In the genomic region with DNA sequence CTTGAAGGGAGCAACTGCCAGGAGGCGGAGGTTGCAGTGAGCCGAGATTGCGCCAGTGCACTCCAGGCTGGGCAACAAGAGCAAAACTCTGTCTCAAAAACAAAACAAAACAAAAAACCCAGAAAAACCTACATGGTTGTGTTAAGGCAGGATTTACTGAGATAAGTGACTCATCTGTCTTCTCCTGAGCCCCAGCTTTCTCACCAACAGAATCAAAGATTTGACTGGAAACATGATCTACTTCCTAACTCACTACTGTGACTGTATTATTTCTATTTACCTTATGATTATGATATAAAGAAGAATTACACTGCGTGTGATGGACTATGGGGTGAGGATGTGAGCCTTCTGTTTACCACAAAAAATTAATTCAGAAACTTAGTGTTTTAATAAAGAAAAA, we compare ENCODE assay signal across 21 cellular contexts. TPM values are rescaled to one million over a fixed set of nuclear protein-coding genes. Genes with fewer than 3 reads are reported as not detected.
DNase-seq lines count a peak whose midpoint lies in the region; ATAC-seq, FAIRE-seq and TF ChIP-seq lines count a peak whose summit lies in the region.
"Had no signal": no experiment of that assay in that cellular context is flagged by ENCODE, and none has a peak within 500 bp of the region (broad histone marks: within the 10 kb centered on the region; RNA-seq: fewer than 3 reads in every experiment).

No MANE protein-coding gene starts in this region.

- H2AK5ac ChIP-seq in IMR-90 (ENCODE audit: low read depth, low read length): no peak overlapping the region

- TF ChIP-seq CTCF in IMR-90 (conservative IDR thresholded peaks at IDR 0.05; ENCODE audit: low read depth, low read length) (no peak), bronchial epithelial cell (IDR thresholded peaks at IDR 0.05; ENCODE audit: insufficient read depth, low read length, severe bottlenecking) (no peak), right lobe of liver (IDR thresholded peaks at IDR 0.05) (no peak)

- no peak overlapping the region for H3K4ac ChIP-seq in IMR-90 (ENCODE audit: low read depth, low read length)

- CTCF ChIA-PET in IMR-90 (lab: Yijun Ruan, JAX): no interaction called here
- CTCF ChIA-PET in HEK293T (lab: Yijun Ruan, JAX): no interaction called here

- dilution Hi-C loops in IMR-90 (cut with HindIII; ENCODE audit: low sequenced_read_pairs, unreplicated experiment): no loop called here

- H3K27me3 ChIP-seq in IMR-90 (ENCODE audit: control insufficient read depth, insufficient read depth, low read length): no peaks in the 10 kb centered on the region
- no peaks in the 10 kb centered on the region for H3K27me3 ChIP-seq in bronchial epithelial cell (ENCODE audit: control insufficient read depth, insufficient read depth, low read length)
- no peaks in the 10 kb centered on the region for H3K27me3 ChIP-seq in right lobe of liver
- H3K27me3 ChIP-seq: BLaER1 treated with 17β-estradiol and CSF1 and Interleukin-3, amounts not matched to agents 10 nM and 100 nM had no signal

- H3K9me1 ChIP-seq in IMR-90 (ENCODE audit: insufficient read depth, low read length): no peaks in the 10 kb centered on the region; the same call in 1 of the 2 replicates

- no peak for TF ChIP-seq RAD21 in IMR-90 (IDR thresholded peaks at IDR 0.05; ENCODE audit: low read length)

- peaks cover 13% of the 10 kb centered on the region; the same call in 1 of the 2 replicates for H4K20me1 ChIP-seq in IMR-90 (ENCODE audit: insufficient read depth, low read length)

- no peak overlapping the region for H2AK9ac ChIP-seq in IMR-90 (replicated peaks; ENCODE audit: low read depth, low read length, poor library complexity)

- no peak for FAIRE-seq in bronchial epithelial cell (lab: Jason Lieb, UNC)
- FAIRE-seq: GM12891, GM18507 had no signal

- ATAC-seq in IMR-90 (ENCODE audit: low read depth) (peak; percentile 83), right lobe of liver (no peak)
- ATAC-seq: Panc1, Right ventricle myocardium inferior had no signal

- H2BK5ac ChIP-seq in IMR-90 (ENCODE audit: low read depth, low read length, poor library complexity, severe bottlenecking): no peak overlapping the region

- H3K79me1 ChIP-seq in IMR-90 (ENCODE audit: low read depth in 1 of 2, low read length in 2 of 2): peaks cover 13 to 29% of the 10 kb centered on the region in 2 experiments

- no peak overlapping the region for H3K9ac ChIP-seq in IMR-90 (ENCODE audit: low read depth, low read length)
- H3K9ac ChIP-seq: BLaER1 treated with 17β-estradiol and CSF1 and Interleukin-3, amounts not matched to agents 10 nM and 100 nM had no signal

- H3K4me2 ChIP-seq in IMR-90 (ENCODE audit: low read depth, low read length): no peak overlapping the region
- H3K4me2 ChIP-seq: BLaER1 treated with 17β-estradiol and CSF1 and Interleukin-3, amounts not matched to agents 10 nM and 100 nM had no signal

- POLR2A ChIA-PET in IMR-90 (lab: Charles Lee; ENCODE audit: unreplicated experiment) (interaction anchor here (0.6 kb wide), 1 partner anchor 1440 kb away, joined by 3 read pairs; no protein-coding TSS in a partner anchor), HEK293T (lab: Yijun Ruan, JAX) (no interaction called here)

- intact Hi-C loops in IMR-90 (cut with micrococcal nuclease): no loop called here
- intact Hi-C loops in right lobe of liver (cut with DNase I): no loop called here

- H3K9me3 ChIP-seq in IMR-90 (ENCODE audit: control insufficient read depth, insufficient read depth, low read length) (no peaks in the 10 kb centered on the region), right lobe of liver (no peaks in the 10 kb centered on the region)
- H3K9me3 ChIP-seq: BLaER1 treated with 17β-estradiol and CSF1 and Interleukin-3, amounts not matched to agents 10 nM and 100 nM had no signal

- BruUV-seq in IMR-90 (replicated peaks; lab: Mats Ljungman, UMichigan): no TSS peak

- H3K36me3 ChIP-seq in IMR-90 (ENCODE audit: control insufficient read depth, insufficient read depth, low read length): peaks cover 4% of the 10 kb centered on the region; the same call in 1 of the 2 replicates
- peaks cover 1% of the 10 kb centered on the region for H3K36me3 ChIP-seq in bronchial epithelial cell (ENCODE audit: control insufficient read depth, insufficient read depth, low read length)
- H3K36me3 ChIP-seq in right lobe of liver: peaks cover 0 to 5% (median 0%) of the 10 kb centered on the region in 4 donors

- peaks cover 1% of the 10 kb centered on the region; the same call in 1 of the 2 replicates for H3K4me1 ChIP-seq in IMR-90 (ENCODE audit: control insufficient read depth, insufficient read depth, low read length)
- H3K4me1 ChIP-seq in right lobe of liver: peaks cover 0 to 11% (median 0%) of the 10 kb centered on the region in 4 donors

- H4K91ac ChIP-seq in IMR-90 (ENCODE audit: insufficient read depth, low read depth, low read length): no peak overlapping the region

- H3K27ac ChIP-seq in IMR-90 (ENCODE audit: insufficient read depth, low read length) (no peak overlapping the region), right lobe of liver (no peak overlapping the region)
- H3K27ac ChIP-seq: BLaER1 treated with 17β-estradiol and CSF1 and Interleukin-3, amounts not matched to agents 10 nM and 100 nM had no signal

- H2BK120ac ChIP-seq in IMR-90 (ENCODE audit: low read depth, low read length): no peak overlapping the region

- H3K14ac ChIP-seq in IMR-90 (replicated peaks; ENCODE audit: low read depth, low read length): no peak overlapping the region

- H3K4me3 ChIP-seq in IMR-90 (ENCODE audit: insufficient read depth, low read depth, low read length) (no peak overlapping the region), bronchial epithelial cell (ENCODE audit: low read depth, low read length) (no peak overlapping the region), right lobe of liver (no peak overlapping the region)
- H3K4me3 ChIP-seq: BLaER1 treated with 17β-estradiol and CSF1 and Interleukin-3, amounts not matched to agents 10 nM and 100 nM had no signal

- H4K5ac ChIP-seq in IMR-90 (ENCODE audit: low read depth, low read length): no peak overlapping the region

- in situ Hi-C loops in IMR-90 (cut with MboI; ENCODE audit: low sequenced_read_pairs): no loop called here

- H4K8ac ChIP-seq in IMR-90 (ENCODE audit: low read depth in 2 of 2, low read length in 2 of 2): no peak overlapping the region

- DNase-seq in AG08396 (ENCODE audit: low spot score) (peak; percentile 15), IMR-90 (peak; percentile 78), bronchial epithelial cell (ENCODE audit: low read depth) (peak; percentile 53), iris pigment epithelial cell (ENCODE audit: low read depth) (peak; percentile 93), HEK293T (ENCODE audit: extremely low spot score) (no peak), right lobe of liver (no peak), dedifferentiated amniotic fluid mesenchymal stem cell (ENCODE audit: extremely low spot score) (no peak)
- no peak for DNase-seq in stimulated activated CD4-positive, alpha-beta T cell treated with anti-CD3 and anti-CD28 coated beads, Interleukin-15, amount 100 ng/mL, for 24 hours
- DNase-seq: DND-41, GF-D8, Kasumi-1, NCI-H1105 treated with DMSO at 0.1 percent for 48 hours, NCI-H1694 treated with DMSO at 0.1 percent for 48 hours, NCI-H2107, NCI-H226, NCI-H524 treated with DMSO at 0.1 percent for 48 hours had no signal

- H3K18ac ChIP-seq in IMR-90 (ENCODE audit: low read depth, low read length): no peak overlapping the region

- H3K23ac ChIP-seq in IMR-90 (ENCODE audit: low read depth, low read length): no peak overlapping the region

- no CpG with 5 or more reads among the region's 4 CpGs for WGBS in IMR-90 (ENCODE audit: extremely low coverage in 2 of 2, insufficient read length in 1 of 2), 2 experiments
- WGBS in right lobe of liver (ENCODE audit: insufficient coverage, low coverage, low lambda C conversion rate, missing lambda C conversion rate): 91% methylated on average over 4 of the region's 4 CpGs

- no peak overlapping the region for H2BK15ac ChIP-seq in IMR-90 (ENCODE audit: low read depth, low read length)

- no peak overlapping the region for H3K56ac ChIP-seq in IMR-90 (ENCODE audit: extremely low read depth, insufficient read depth, low read length)

- TF ChIP-seq POLR2A in IMR-90 (IDR thresholded peaks at IDR 0.05; ENCODE audit: low read depth, low read length): no peak
- no peak for TF ChIP-seq POLR2A in right lobe of liver (IDR thresholded peaks at IDR 0.05)

- no peak overlapping the region for H2BK20ac ChIP-seq in IMR-90 (ENCODE audit: low read depth, low read length)

- no peak overlapping the region for H2AFZ ChIP-seq in IMR-90 (replicated peaks; ENCODE audit: low read length, poor library complexity)

TF ChIP-seq in HEK293T, 16 proteins besides CTCF, POLR2A, EP300 and RAD21 (continues in another document):
- no peak for TF ChIP-seq ELF4 (IDR thresholded peaks at IDR 0.05)

RNA-seq across cellular contexts. Expression of a gene that starts 21.8 kb away (rescaled TPM):
- total RNA-seq in IMR-90 (2012; rRNA removed) (27.2 and 29.4 TPM in 2 replicates), bronchial epithelial cell (15.5 and 15.8 TPM in 2 replicates), right lobe of liver (1 to 10 TPM; 4.6 to 8.3 (median 5.8) TPM)
- polyA plus RNA-seq in IMR-90 (2012; rRNA removed): 17.9 and 20.0 TPM in 2 replicates
- polyA plus RNA-seq in IMR-90 (2012; cell fraction: cytosol; rRNA removed): 3.7 and 6.5 TPM in 2 replicates
- polyA plus RNA-seq in IMR-90 (2012; cell fraction: nucleus; rRNA removed; ENCODE audit: low replicate concordance): 1.5 and 12.2 TPM in 2 replicates

RNA-seq across cellular contexts. Expression of a gene that starts 21.9 kb away (rescaled TPM):
- 30.6 and 31.4 TPM in 2 replicates for total RNA-seq in IMR-90 (2012; rRNA removed)
- 20.2 and 22.1 TPM in 2 replicates for polyA plus RNA-seq in IMR-90 (2012; rRNA removed)
- 9.8 and 12.6 TPM in 2 replicates for polyA plus RNA-seq in IMR-90 (2012; cell fraction: cytosol; rRNA removed)
- 46.8 and 55.0 TPM in 2 replicates for polyA plus RNA-seq in IMR-90 (2012; cell fraction: nucleus; rRNA removed; ENCODE audit: low replicate concordance)
- total RNA-seq in bronchial epithelial cell: 23.6 and 47.9 TPM in 2 replicates
- total RNA-seq in right lobe of liver: 10 to 100 TPM; 12.8 to 18.5 (median 14.2) TPM

RNA-seq across cellular contexts. Expression of a gene that starts 35.3 kb away (rescaled TPM):
- total RNA-seq in IMR-90 (2012; rRNA removed) (105 and 108 TPM in 2 replicates), bronchial epithelial cell (61.3 and 71.3 TPM in 2 replicates), right lobe of liver (100 to 1,000 TPM in 5 of 6 experiments, 10 to 100 TPM in 1; 95.0 to 150 (median 122) TPM)
- polyA plus RNA-seq in IMR-90 (2012; rRNA removed): 126 and 131 TPM in 2 replicates
- polyA plus RNA-seq in IMR-90 (2012; cell fraction: cytosol; rRNA removed): 88.5 and 95.3 TPM in 2 replicates
- 126 and 190 TPM in 2 replicates for polyA plus RNA-seq in IMR-90 (2012; cell fraction: nucleus; rRNA removed; ENCODE audit: low replicate concordance)

RNA-seq across cellular contexts. Expression of a gene that starts 35.6 kb away (rescaled TPM):
- total RNA-seq in IMR-90 (2012; rRNA removed): 15.1 and 15.3 TPM in 2 replicates
- polyA plus RNA-seq in IMR-90 (2012; rRNA removed): 28.3 and 28.8 TPM in 2 replicates
- polyA plus RNA-seq in IMR-90 (2012; cell fraction: cytosol; rRNA removed): 15.9 and 25.4 TPM in 2 replicates
- 49.6 and 75.7 TPM in 2 replicates for polyA plus RNA-seq in IMR-90 (2012; cell fraction: nucleus; rRNA removed; ENCODE audit: low replicate concordance)
- 16.0 and 16.8 TPM in 2 replicates for total RNA-seq in bronchial epithelial cell
- 10 to 100 TPM; 18.6 to 50.2 (median 39.8) TPM for total RNA-seq in right lobe of liver

RNA-seq across cellular contexts. Expression of a gene that starts 49.5 kb away (rescaled TPM):
- total RNA-seq in IMR-90 (2012; rRNA removed) (3.0 and 3.6 TPM in 2 replicates), bronchial epithelial cell (2.1 and 3.3 TPM in 2 replicates), right lobe of liver (10 to 100 TPM in 2 of 6 experiments, 1 to 10 TPM in 4; 8.0 to 12.1 (median 9.7) TPM)
- polyA plus RNA-seq in IMR-90 (2012; rRNA removed): 6.4 and 7.4 TPM in 2 replicates
- polyA plus RNA-seq in IMR-90 (2012; cell fraction: cytosol; rRNA removed): 4.4 and 5.8 TPM in 2 replicates
- 5.1 and 8.0 TPM in 2 replicates for polyA plus RNA-seq in IMR-90 (2012; cell fraction: nucleus; rRNA removed; ENCODE audit: low replicate concordance)

Comparison
In these comparisons a context has a peak if more than half of its experiments do, and no peak if none do; other contexts are left out.
1. DNase-seq: peak in AG08396 (single experiment), IMR-90 (single experiment), bronchial epithelial cell (single experiment) and iris pigment epithelial cell (single experiment); none in HEK293T (single experiment), stimulated activated CD4-positive, alpha-beta T cell treated with anti-CD3 and anti-CD28 coated beads, Interleukin-15, amount 100 ng/mL, for 24 hours (single experiment), right lobe of liver (0 of 3) and dedifferentiated amniotic fluid mesenchymal stem cell (single experiment).